ENCODE assay signal across 8 cellular contexts in the genomic region with DNA sequence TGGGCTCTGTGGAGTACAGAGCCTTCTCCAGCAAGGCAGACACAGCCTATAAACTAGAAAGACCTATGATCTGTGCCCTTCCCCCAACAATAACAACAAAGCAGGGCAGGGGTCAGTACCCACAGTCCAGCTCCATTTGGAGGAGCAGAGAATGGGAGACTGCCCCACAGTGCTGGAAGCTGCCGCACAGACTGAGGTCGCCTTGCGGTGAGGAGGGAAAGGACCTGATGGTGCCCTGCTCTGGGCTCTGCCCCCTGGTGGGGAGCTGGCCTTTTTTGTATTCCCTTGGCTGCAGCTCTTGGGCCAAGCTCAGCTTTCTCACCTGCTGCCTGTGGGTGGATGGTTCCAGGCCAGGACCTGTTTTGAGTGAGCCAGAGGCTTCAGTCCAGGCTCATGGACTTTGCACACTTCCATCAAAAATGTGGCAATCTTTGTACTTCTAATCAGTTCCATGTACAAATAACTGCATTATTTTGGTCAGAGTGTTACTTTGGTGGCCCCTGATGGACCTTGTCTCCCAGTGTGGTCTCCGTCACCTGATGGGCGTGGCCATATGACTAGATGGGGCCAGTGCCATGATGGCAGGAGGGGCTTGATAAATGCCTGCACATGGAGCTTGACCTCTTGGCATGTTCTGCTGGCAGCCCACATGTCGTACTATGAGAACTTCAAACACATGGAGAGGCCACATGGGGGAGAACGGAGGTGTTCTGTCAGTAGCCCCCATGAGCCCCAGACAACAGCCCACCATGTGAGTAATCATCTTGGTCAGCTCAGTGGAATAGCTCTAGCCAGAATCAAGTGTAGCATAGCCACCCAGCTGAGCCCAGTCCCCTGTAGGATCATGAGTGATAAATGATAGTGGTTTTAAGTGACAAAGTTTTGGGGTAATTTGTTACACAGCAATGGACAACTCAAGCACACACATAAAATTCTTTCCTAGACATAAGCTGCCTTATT. TPM values are rescaled to one million over a fixed set of nuclear protein-coding genes. Genes with fewer than 3 reads are reported as not detected.
DNase-seq lines count a peak whose midpoint lies in the region; ATAC-seq and TF ChIP-seq lines count a peak whose summit lies in the region.

No MANE protein-coding gene starts in this region.

- in situ Hi-C loops in HAP-1 (cut with MboI; ENCODE audit: low sequenced_read_pairs), result no loop called here

- no peak for TF ChIP-seq POLR2A in Peyer's patch (IDR thresholded peaks at IDR 0.05)

- H3K27me3 Mint-ChIP-seq in CD8-positive, alpha-beta T cell (ENCODE audit: low read depth), result peaks cover 26% of the 10 kb centered on the region

- ATAC-seq in CD8-positive, alpha-beta T cell, result peak; percentile 97
- peak; percentile 64 for ATAC-seq in foreskin keratinocyte
- peak; percentile 13 for ATAC-seq in sciatic nerve

- POLR2A ChIA-PET in CD8-positive, alpha-beta T cell (lab: Charles Lee), result no interaction called here

- H3K9me3 ChIP-seq in CD8-positive, alpha-beta T cell (ENCODE audit: low read length), result no peaks in the 10 kb centered on the region
- H3K9me3 ChIP-seq in HAP-1, result no peaks in the 10 kb centered on the region
- H3K9me3 ChIP-seq in Peyer's patch, result no peaks in the 10 kb centered on the region

- no peak overlapping the region for H3K27ac ChIP-seq in CD8-positive, alpha-beta T cell (ENCODE audit: low read depth, low read length)
- H3K27ac ChIP-seq in Peyer's patch (no peak overlapping the region), foreskin keratinocyte (no peak overlapping the region)

- no peak overlapping the region for H3K4me3 ChIP-seq in CD8-positive, alpha-beta T cell (ENCODE audit: low read depth, low read length)
- no peak overlapping the region for H3K4me3 ChIP-seq in HAP-1
- no peak overlapping the region for H3K4me3 ChIP-seq in Peyer's patch

- no peaks in the 10 kb centered on the region for H3K27me3 ChIP-seq in CD8-positive, alpha-beta T cell (ENCODE audit: insufficient read depth, low read length)
- H3K27me3 ChIP-seq in HAP-1 (ENCODE audit: low read depth) (no peaks in the 10 kb centered on the region), Peyer's patch (no peaks in the 10 kb centered on the region), foreskin keratinocyte (no peaks in the 10 kb centered on the region)

- H3K4me1 ChIP-seq in CD8-positive, alpha-beta T cell (ENCODE audit: insufficient read depth, low read length), result no peaks in the 10 kb centered on the region
- peaks cover 4% of the 10 kb centered on the region; the same call in 1 of the 2 replicates for H3K4me1 ChIP-seq in HAP-1
- peaks cover 0 to 6% (median 3%) of the 10 kb centered on the region in 4 donors for H3K4me1 ChIP-seq in Peyer's patch
- H3K4me1 ChIP-seq in foreskin keratinocyte, result no peaks in the 10 kb centered on the region

- TF ChIP-seq CTCF in CD8-positive, alpha-beta T cell (IDR thresholded peaks at IDR 0.05), result peak; percentile 61
- TF ChIP-seq CTCF in Peyer's patch (IDR thresholded peaks at IDR 0.05) (peak; percentile 35 to 73 (median 68)), foreskin keratinocyte (conservative IDR thresholded peaks at IDR 0.05) (peak; percentile 66)

- peak; percentile 31 to 73 (median 63) for DNase-seq in CD8-positive, alpha-beta T cell
- peak; percentile 13 to 68 for DNase-seq in HAP-1 (ENCODE audit: low spot score in 2 of 2)
- peak; percentile 66 to 84 (median 67) for DNase-seq in Peyer's patch
- peak; percentile 38 for DNase-seq in activated T-helper 1 cell treated with Interleukin-2 at 50 U/mL for 16 hours (ENCODE audit: low read depth)
- DNase-seq in foreskin keratinocyte, result peak in 1 of 2 donors; percentile 30
- peak; percentile 70 for DNase-seq in sciatic nerve (ENCODE audit: low spot score)
- DNase-seq in NCI-H446 (lab: John Stamatoyannopoulos, UW), result no peak
- DNase-seq in H4 (ENCODE audit: low spot score), result no peak

- H3K4me3 Mint-ChIP-seq in CD8-positive, alpha-beta T cell, result no peak overlapping the region

- H3K27ac Mint-ChIP-seq in CD8-positive, alpha-beta T cell, result no peak overlapping the region

- H3K36me3 ChIP-seq in CD8-positive, alpha-beta T cell (ENCODE audit: insufficient read depth, low read length), result no peaks in the 10 kb centered on the region
- H3K36me3 ChIP-seq in HAP-1 (replicated peaks) (no peaks in the 10 kb centered on the region), Peyer's patch (peaks cover 0 to 8% (median 0%) of the 10 kb centered on the region in 3 donors)

- intact Hi-C loops in CD8-positive, alpha-beta T cell (cut with DNase I, micrococcal nuclease), result no loop called here
- intact Hi-C loops in sciatic nerve (cut with DNase I), result no loop called here

- H3K9me3 Mint-ChIP-seq in CD8-positive, alpha-beta T cell, result no peaks in the 10 kb centered on the region

- CTCF ChIA-PET in CD8-positive, alpha-beta T cell (lab: Charles Lee), result interaction anchor here (0.6 to 1.8 kb wide), 11 partner anchors 9 to 109 kb away, joined by 3 to 6 read pairs (median 3); no protein-coding TSS in a partner anchor

- H3K36me3 Mint-ChIP-seq in CD8-positive, alpha-beta T cell, result no peaks in the 10 kb centered on the region

- no peaks in the 10 kb centered on the region for H3K4me1 Mint-ChIP-seq in CD8-positive, alpha-beta T cell (ENCODE audit: low read depth)

RNA-seq across cellular contexts. Expression of a gene that starts 24.2 kb away (rescaled TPM):
- under 1 TPM; 0.72 to 0.92 TPM for total RNA-seq in CD8-positive, alpha-beta T cell
- total RNA-seq in Peyer's patch (10 to 100 TPM in 1 of 4 donors, 1 to 10 TPM in 2, not detected in 1; 4.5 to 15.7 (median 5.6) TPM), foreskin keratinocyte (32.6 and 34.7 TPM in 2 replicates), sciatic nerve (19.8 TPM)
- polyA plus RNA-seq in foreskin keratinocyte, result 46.6 and 52.2 TPM in 2 replicates
- 46.3 and 73.2 TPM in 2 replicates for total RNA-seq in H4 (2014; rRNA removed; shearing (Covaris generic))

RNA-seq across cellular contexts. Expression of a gene that starts 40.0 kb away (rescaled TPM):
- total RNA-seq in CD8-positive, alpha-beta T cell, result 10 to 100 TPM in 1 of 2 experiments, 1 to 10 TPM in 1; 7.0 to 11.1 TPM
- 10 to 100 TPM; 35.0 to 60.7 (median 46.5) TPM for total RNA-seq in Peyer's patch
- total RNA-seq in foreskin keratinocyte, result 12.3 and 13.5 TPM in 2 replicates
- polyA plus RNA-seq in foreskin keratinocyte, result 11.8 TPM in 2 replicates
- total RNA-seq in sciatic nerve, result 28.2 TPM
- 6.2 and 31.0 TPM in 2 replicates for total RNA-seq in H4 (2014; rRNA removed; shearing (Covaris generic))

RNA-seq across cellular contexts. Expression of a gene that starts 48.7 kb away (rescaled TPM):
- not detected for total RNA-seq in CD8-positive, alpha-beta T cell
- total RNA-seq in Peyer's patch (10 to 100 TPM; 12.6 to 70.8 (median 43.9) TPM), foreskin keratinocyte (not detected in 2 replicates), sciatic nerve (115 TPM)
- polyA plus RNA-seq in foreskin keratinocyte, result not detected in 2 replicates
- total RNA-seq in H4 (2014; rRNA removed; shearing (Covaris generic)), result 122 and 168 TPM in 2 replicates

Comparison
In these comparisons a context has a peak if more than half of its experiments do, and no peak if none do; other contexts are left out.
1. ATAC-seq: peak in every context shown above with its lines; median percentile 97 in CD8-positive, alpha-beta T cell; 64 in foreskin keratinocyte; 13 in sciatic nerve.
2. DNase-seq: peak in CD8-positive, alpha-beta T cell (7 of 7), HAP-1 (2 of 2), Peyer's patch (3 of 3), activated T-helper 1 cell treated with Interleukin-2 at 50 U/mL for 16 hours (single experiment) and sciatic nerve (single experiment); none in NCI-H446 (0 of 2) and H4 (single experiment).
3. RNA of a gene that starts 48.7 kb away (total RNA-seq): 122 to 168 TPM in H4, 115 TPM in sciatic nerve (single experiment) and 12.6 to 70.8 TPM in Peyer's patch; not detected in CD8-positive, alpha-beta T cell and not detected in foreskin keratinocyte; every median in the first group is over 10 times any median in the second.
4. Peak in every context shown above with its lines, with median percentiles within 50 percentile points of each other: CTCF ChIP-seq.